ENCODE assay signal across 16 cellular contexts in genomic region chr12:4441355-4442330, GRCh38. TPM values are rescaled to one million over a fixed set of nuclear protein-coding genes. Genes with fewer than 3 reads are reported as not detected.
A peak's percentile ranks its signal among the peaks of the same experiment; 100 is the strongest.
DNase-seq lines count a peak whose midpoint lies in the region; FAIRE-seq and TF ChIP-seq lines count a peak whose summit lies in the region.
"Had no signal": no experiment of that assay in that cellular context is flagged by ENCODE, and none has a peak within 500 bp of the region (broad histone marks: within the 10 kb centered on the region; RNA-seq: fewer than 3 reads in every experiment).

No MANE protein-coding gene starts in this region.

- peaks cover 12 to 24% (median 19%) of the 10 kb centered on the region in 4 experiments for H3K4me1 ChIP-seq in H1 (replicated peaks in 1 of 4; ENCODE audit: control insufficient read depth in 3 of 4, insufficient read depth in 4 of 4, low read length in 3 of 4)

- DNase-seq in HT1080 (ENCODE audit: low read depth) = peak; percentile 67
- DNase-seq in NCI-H2171 treated with DMSO at 0.1 percent for 48 hours (lab: John Stamatoyannopoulos, UW) = peak; percentile 89
- DNase-seq in H1 (ENCODE audit: low read depth in 1 of 2, low spot score in 2 of 2) = peak; percentile 41 to 55
- peak; percentile 55 for DNase-seq in retina
- no peak for DNase-seq in stimulated activated CD4-positive, alpha-beta T cell treated with anti-CD3 and anti-CD28 coated beads, Interleukin-4, amount 100 ng/mL, for 4 hours
- DNase-seq in UCSD-AML1 (lab: John Stamatoyannopoulos, UW; ENCODE audit: unreplicated experiment) = no peak
- DNase-seq in NOMO-1 treated with DMSO at 0.1 percent for 48 hours (lab: John Stamatoyannopoulos, UW; ENCODE audit: unreplicated experiment) = no peak
- no peak for DNase-seq in glomerular visceral epithelial cell (ENCODE audit: extremely low spot score)
- DNase-seq: activated B cell treated with CpG ODN at 0.5 μM for 24 hours; activated gamma-delta T cell; foreskin fibroblast; stimulated activated naive CD8-positive, alpha-beta T cell treated with anti-CD3 and anti-CD28 coated beads, Interleukin-15, Interleukin-2, amounts not matched to agents 100 U/mL and 50 U/mL, for 24 hours had no signal

- no peaks in the 10 kb centered on the region for H4K20me1 ChIP-seq in H1 (replicated peaks in 1 of 2; ENCODE audit: control insufficient read depth in 1 of 2, insufficient read depth in 2 of 2, low read length in 2 of 2)

- no peak for TF ChIP-seq RAD21 in H1 (IDR thresholded peaks at IDR 0.05 in 1 of 2, conservative IDR thresholded peaks at IDR 0.05 in 1 of 2; ENCODE audit: low read depth in 2 of 2, low read length in 2 of 2)

- no peak overlapping the region for H3K23ac ChIP-seq in H1 (ENCODE audit: insufficient read length)

- no peak for TF ChIP-seq POLR2A in H1 (IDR thresholded peaks at IDR 0.05; ENCODE audit: control extremely low read depth in 1 of 2, low read depth in 2 of 2, low read length in 2 of 2)

- no peak for FAIRE-seq in H1 (lab: Jason Lieb, UNC)
- FAIRE-seq: D721Med had no signal

- H3K56ac ChIP-seq in H1 (replicated peaks; ENCODE audit: insufficient read length, low read depth, low read length) = peak overlapping the region; percentile 63

- peaks cover 4% of the 10 kb centered on the region; the same call in 1 of the 2 replicates for H3K23me2 ChIP-seq in H1 (ENCODE audit: low read depth, low read length)

- no peaks in the 10 kb centered on the region for H3K9me3 ChIP-seq in H1 (ENCODE audit: insufficient read depth in 2 of 2, low read depth in 1 of 2, low read length in 1 of 2)

- POLR2A ChIA-PET in H1 (lab: Charles Lee; ENCODE audit: partially characterized antibody) = interaction anchor here (2.9 kb wide), 1 partner anchor 9 kb away, joined by 19 read pairs; no protein-coding TSS in a partner anchor

- peak overlapping the region in 2 of 4 experiments; percentile 12 to 30; a peak in 3 of 8 replicates for H3K4me3 ChIP-seq in H1 (ENCODE audit: extremely low read depth in 1 of 4, insufficient read depth in 2 of 4, low read depth in 3 of 4, low read length in 4 of 4)

- H4K91ac ChIP-seq in H1 (replicated peaks; ENCODE audit: insufficient read length, low read length) = peak overlapping the region; percentile 97

- no peak overlapping the region for H4K8ac ChIP-seq in H1 (ENCODE audit: extremely low read depth, insufficient read depth, low read length)

- no peaks in the 10 kb centered on the region for H3K79me1 ChIP-seq in H1 (ENCODE audit: low read depth, low read length)

- no peak overlapping the region for H2AFZ ChIP-seq in H1 (ENCODE audit: low read length)

- H2BK12ac ChIP-seq in H1 (ENCODE audit: low read depth, low read length) = peak overlapping the region; percentile 97; the same call in 1 of the 2 replicates

- no peak overlapping the region; the same call in 1 of the 2 replicates for H3K27ac ChIP-seq in H1 (ENCODE audit: low read depth, low read length)
- H3K27ac ChIP-seq: KMS-11 had no signal

- peak overlapping the region; percentile 99; the same call in 1 of the 2 replicates for H2BK5ac ChIP-seq in H1 (ENCODE audit: low read depth, low read length)

- H3K4ac ChIP-seq in H1 (replicated peaks; ENCODE audit: insufficient read length, low read depth, low read length) = peak overlapping the region; percentile 88

- no peaks in the 10 kb centered on the region for H3K36me3 ChIP-seq in H1 (ENCODE audit: control insufficient read depth in 2 of 4, insufficient read depth in 4 of 4, low read length in 3 of 4)

- 49% methylated on average over 18 of the region's 18 CpGs; no CpG with 5 or more reads in 1 of the 2 experiments for WGBS in H1 (ENCODE audit: extremely low coverage in 1 of 2, insufficient coverage in 1 of 2, insufficient read length in 1 of 2, insufficient replicate concordance in 2 of 2, low coverage in 1 of 2, low lambda C conversion rate in 2 of 2, missing lambda C conversion rate in 1 of 2), 2 experiments

- H2BK120ac ChIP-seq in H1 (replicated peaks; ENCODE audit: low read depth, low read length) = peak overlapping the region; percentile 70

- H2BK15ac ChIP-seq in H1 (ENCODE audit: low read length) = 0 out of 2 replicates have a peak overlapping the region, but pooled peaks have one; percentile 20

- TF ChIP-seq EP300 in H1 (IDR thresholded peaks at IDR 0.05; ENCODE audit: borderline replicate concordance in 1 of 2, low read depth in 2 of 2, low read length in 2 of 2) = no peak

- no peaks in the 10 kb centered on the region for H3K27me3 ChIP-seq in H1 (replicated peaks in 1 of 4; ENCODE audit: control insufficient read depth in 3 of 4, extremely low read depth in 1 of 4, insufficient read depth in 3 of 4, low read length in 3 of 4)

- no peak overlapping the region for H3K14ac ChIP-seq in H1 (ENCODE audit: insufficient read length)

- no peak overlapping the region for H3K9ac ChIP-seq in H1 (replicated peaks in 1 of 4; ENCODE audit: extremely low read depth in 1 of 4, low read depth in 3 of 4, low read length in 3 of 4)
- H3K9ac ChIP-seq: KMS-11 had no signal

- H3K79me2 ChIP-seq in H1 (ENCODE audit: control insufficient read depth in 1 of 2, insufficient read depth in 2 of 2, low read length in 2 of 2) = no peaks in the 10 kb centered on the region

- H2AK5ac ChIP-seq in H1 (ENCODE audit: low read depth, low read length) = no peak overlapping the region

- peak overlapping the region; percentile 30 to 38; a peak in 3 of 4 replicates for H3K4me2 ChIP-seq in H1 (ENCODE audit: insufficient read depth in 1 of 2, low read depth in 2 of 2, low read length in 2 of 2)
- H3K4me2 ChIP-seq: KMS-11 had no signal

- CTCF ChIA-PET in H1 (lab: Charles Lee; ENCODE audit: partially characterized antibody) = interaction anchor here (4.0 to 4.2 kb wide), 2 partner anchors 10 to 20 kb away, joined by 16 to 24 read pairs; no protein-coding TSS in a partner anchor

- TF ChIP-seq CTCF in H1 (IDR thresholded peaks at IDR 0.05; ENCODE audit: control extremely low read depth in 1 of 3, insufficient read depth in 1 of 3, low read depth in 1 of 3, low read length in 3 of 3) = no peak

- H2BK20ac ChIP-seq in H1 (ENCODE audit: low read length) = peak overlapping the region; percentile 98

- H4K5ac ChIP-seq in H1 (ENCODE audit: insufficient read length, low read depth, low read length) = peak overlapping the region; percentile 69

- peak overlapping the region; percentile 65 for H3K18ac ChIP-seq in H1 (ENCODE audit: extremely low read depth, low read length)

TF ChIP-seq in H1, 55 proteins besides CTCF, POLR2A, EP300 and RAD21:
- TF ChIP-seq JUND (IDR thresholded peaks at IDR 0.05; ENCODE audit: low read length) (0 out of 2 replicates have a peak, but pooled peaks have one; percentile 14), NRF1 (IDR thresholded peaks at IDR 0.05; ENCODE audit: low read depth, low read length) (no peak), KDM1A (IDR thresholded peaks at IDR 0.05; ENCODE audit: borderline replicate concordance, low read length) (peak; percentile 29; the same call in 1 of the 2 replicates)
TF ChIP-seq in H1: peak in this region for 2.

RNA-seq across cellular contexts. Expression of gene FGF6, which starts 4.0 kb away (rescaled TPM):
- total RNA-seq in HT1080 (2014; rRNA removed; shearing (Covaris generic)) = not detected in 2 replicates
- not detected in 2 replicates for polyA plus RNA-seq in HT1080 (2015; cell fraction: cytosol; rRNA removed)
- polyA plus RNA-seq in HT1080 (2015; cell fraction: nucleus; rRNA removed) = not detected in 2 replicates
- not detected in 2 replicates for total RNA-seq in H1 (2021; fragmentation: NEBNext Ultra II Directional; extraction: Animal tissue kit (Norgen Biotek cat#: 25700))
- polyA plus RNA-seq in H1 (2011; rRNA removed) = not detected in 2 replicates
- polyA plus RNA-seq in H1 (2011; cell fraction: cytosol; rRNA removed) = not detected
- not detected for polyA plus RNA-seq in H1 (2011; cell fraction: nucleus; rRNA removed)
- polyA plus RNA-seq in H1 (2012, experiment 1 of 2) = not detected in 4 replicates
- polyA plus RNA-seq in H1 (2012, experiment 2 of 2) = not detected
- polyA plus RNA-seq in H1 (2013, experiment 1 of 2) = not detected
- not detected for polyA plus RNA-seq in H1 (2013, experiment 2 of 2)
- polyA minus RNA-seq in H1 (2011; rRNA and poly(A)+ RNA removed) = not detected in 2 replicates
- not detected for polyA minus RNA-seq in H1 (2011; cell fraction: cytosol; rRNA and poly(A)+ RNA removed)
- polyA minus RNA-seq in H1 (2011; cell fraction: nucleus; rRNA and poly(A)+ RNA removed) = not detected
- total RNA-seq: activated B cell treated with CpG ODN at 0.5 μM for 24 hours, cerebellum, mesenteric fat pad had no signal

Comparison
In these comparisons a context has a peak if more than half of its experiments do, and no peak if none do; other contexts are left out.
1. DNase-seq: peak in HT1080 (single experiment), NCI-H2171 treated with DMSO at 0.1 percent for 48 hours (single experiment), H1 (2 of 2) and retina (single experiment); none in stimulated activated CD4-positive, alpha-beta T cell treated with anti-CD3 and anti-CD28 coated beads, Interleukin-4, amount 100 ng/mL, for 4 hours (0 of 2), UCSD-AML1 (single experiment), NOMO-1 treated with DMSO at 0.1 percent for 48 hours (single experiment) and glomerular visceral epithelial cell (single experiment).